25 cellular contexts compared by ENCODE assay signal in the genomic region with DNA sequence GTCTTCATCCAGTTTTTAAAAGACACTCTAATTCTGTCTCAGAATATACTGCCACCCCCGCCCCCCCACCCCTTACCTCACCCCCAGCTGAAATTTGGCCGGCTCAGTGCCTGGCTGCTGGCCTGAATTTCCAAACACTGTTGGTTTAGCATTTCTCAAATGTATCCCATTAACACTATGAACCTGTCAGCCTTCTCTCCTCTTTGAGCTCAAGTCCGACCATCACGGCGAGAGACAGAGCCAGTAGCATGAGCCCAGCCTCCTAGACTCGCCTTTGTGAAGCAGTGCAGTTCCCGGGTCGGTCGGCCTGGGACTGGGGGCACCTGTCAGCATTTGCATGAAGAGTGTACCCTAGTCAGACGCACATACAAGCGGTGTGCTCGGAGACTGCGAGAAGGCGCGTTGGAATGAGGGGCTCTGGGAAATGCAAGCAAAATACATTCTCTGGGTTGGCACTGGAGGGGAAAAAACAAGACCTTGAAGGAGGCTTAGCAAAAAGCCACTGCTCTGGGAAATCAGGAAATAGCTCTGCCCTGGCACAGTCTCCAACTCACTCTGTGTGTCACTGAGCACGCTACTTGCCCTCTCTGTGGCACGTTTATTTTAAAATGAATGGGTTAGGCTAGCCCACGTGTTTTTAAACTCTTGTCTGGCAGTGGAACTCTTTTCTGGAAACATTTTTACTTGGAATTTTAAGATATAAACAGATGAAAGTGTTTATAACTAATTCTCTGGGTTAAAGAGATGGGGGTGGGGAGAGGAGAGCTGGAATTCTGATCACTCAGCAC.
"Had no signal": no experiment of that assay in that cellular context is flagged by ENCODE, and none has a peak within 500 bp of the region (broad histone marks: within the 10 kb centered on the region; RNA-seq: fewer than 3 reads in every experiment).

No MANE protein-coding gene starts in this region.

- H3K36me3 ChIP-seq: ascending aorta, gastrocnemius medialis, heart left ventricle, upper lobe of right lung had no signal

- DNase-seq: activated CD4-positive, alpha-beta T cell treated with anti-CD3 and anti-CD28 coated beads, Interleukin-2, amount 10 ng/mL, durations not matched to agents 7 days and 5 days; activated CD4-positive, CD25-positive, alpha-beta regulatory T cell treated with anti-CD3 and anti-CD28 coated beads, Interleukin-2, amount 50 U/mL, for 72 hours; activated CD8-positive, alpha-beta memory T cell treated with anti-CD3 and anti-CD28 coated beads, Interleukin-2, amount 10 ng/mL, durations not matched to agents 7 days and 5 days; activated CD8-positive, alpha-beta T cell treated with anti-CD3 and anti-CD28 coated beads for 36 hours; activated gamma-delta T cell; activated T-cell treated with anti-CD3 and anti-CD28 coated beads for 4 hours; central memory CD4-positive, alpha-beta T cell; dermis blood vessel endothelial cell; effector CD8-positive, alpha-beta T cell; gastrocnemius medialis; heart left ventricle; left cardiac atrium; naive B cell; stimulated activated CD4-positive, alpha-beta T cell treated with anti-CD3 and anti-CD28 coated beads, Interleukin-2, amount 100 ng/mL, for 48 hours; stimulated activated CD8-positive, alpha-beta memory T cell treated with anti-CD3 and anti-CD28 coated beads, Interleukin-4, amount 100 ng/mL, for 48 hours; stimulated activated naive B cell treated with anti-CD40 and anti-IgM and Interleukin-4, amounts not matched to agents 10 μg/mL and 1 μg/mL and 100 μg/mL, for 72 hours; upper lobe of right lung had no signal

- H3K4me3 ChIP-seq: gastrocnemius medialis, heart left ventricle, upper lobe of right lung had no signal

- H3K4me3 Mint-ChIP-seq: activated CD4-positive, alpha-beta T cell treated with anti-CD3 and anti-CD28 coated beads, Interleukin-2, amount 10 ng/mL, durations not matched to agents 7 days and 5 days; activated CD8-positive, alpha-beta memory T cell treated with anti-CD3 and anti-CD28 coated beads, Interleukin-2, amount 10 ng/mL, durations not matched to agents 7 days and 5 days; activated CD8-positive, alpha-beta T cell treated with anti-CD3 and anti-CD28 coated beads for 36 hours; activated naive CD4-positive, alpha-beta T cell treated with anti-CD3 and anti-CD28 coated beads, Interleukin-2, amount 50 U/mL, for 24 hours; activated T-helper 1 cell treated with anti-CD3 and anti-CD28 coated beads, Interleukin-12 subunit alpha, Interleukin-12 subunit beta, Interleukin-2, Interleukin-4 antibody, amounts not matched to agents 30 ng/mL and 10 ng/mL and 1 ng/mL, durations not matched to agents 14 hours and 24 hours and 36 hours; memory B cell; stimulated activated naive B cell treated with anti-CD40 and anti-IgM and Interleukin-4, amounts not matched to agents 10 μg/mL and 1 μg/mL and 100 μg/mL, for 72 hours had no signal

- H3K27me3 ChIP-seq: ascending aorta, gastrocnemius medialis, heart left ventricle, upper lobe of right lung had no signal

- H3K36me3 Mint-ChIP-seq: activated CD8-positive, alpha-beta memory T cell treated with anti-CD3 and anti-CD28 coated beads, Interleukin-2, amount 10 ng/mL, durations not matched to agents 7 days and 5 days; activated naive CD4-positive, alpha-beta T cell treated with anti-CD3 and anti-CD28 coated beads, Interleukin-2, amount 50 U/mL, for 24 hours; memory B cell; stimulated activated naive B cell treated with anti-CD40 and anti-IgM and Interleukin-4, amounts not matched to agents 10 μg/mL and 1 μg/mL and 100 μg/mL, for 72 hours had no signal

- H3K27me3 Mint-ChIP-seq: activated CD4-positive, alpha-beta T cell treated with anti-CD3 and anti-CD28 coated beads, Interleukin-2, amount 10 ng/mL, durations not matched to agents 7 days and 5 days; activated CD8-positive, alpha-beta memory T cell treated with anti-CD3 and anti-CD28 coated beads, Interleukin-2, amount 10 ng/mL, durations not matched to agents 7 days and 5 days; activated CD8-positive, alpha-beta T cell treated with anti-CD3 and anti-CD28 coated beads for 36 hours; activated naive CD4-positive, alpha-beta T cell treated with anti-CD3 and anti-CD28 coated beads, Interleukin-2, amount 50 U/mL, for 24 hours; naive B cell; stimulated activated naive B cell treated with anti-CD40 and anti-IgM and Interleukin-4, amounts not matched to agents 10 μg/mL and 1 μg/mL and 100 μg/mL, for 72 hours had no signal

- H3K4me1 ChIP-seq: gastrocnemius medialis had no signal

- H3K9me3 Mint-ChIP-seq: activated CD4-positive, alpha-beta T cell treated with anti-CD3 and anti-CD28 coated beads, Interleukin-2, amount 10 ng/mL, durations not matched to agents 7 days and 5 days; activated CD8-positive, alpha-beta T cell treated with anti-CD3 and anti-CD28 coated beads for 36 hours; activated naive CD4-positive, alpha-beta T cell treated with anti-CD3 and anti-CD28 coated beads, Interleukin-2, amount 50 U/mL, for 24 hours; activated T-helper 1 cell treated with anti-CD3 and anti-CD28 coated beads, Interleukin-12 subunit alpha, Interleukin-12 subunit beta, Interleukin-2, Interleukin-4 antibody, amounts not matched to agents 30 ng/mL and 10 ng/mL and 1 ng/mL, durations not matched to agents 14 hours and 24 hours and 36 hours; naive B cell; stimulated activated naive B cell treated with anti-CD40 and anti-IgM and Interleukin-4, amounts not matched to agents 10 μg/mL and 1 μg/mL and 100 μg/mL, for 72 hours had no signal

- H3K27ac Mint-ChIP-seq: activated CD4-positive, alpha-beta T cell treated with anti-CD3 and anti-CD28 coated beads, Interleukin-2, amount 10 ng/mL, durations not matched to agents 7 days and 5 days; activated CD8-positive, alpha-beta memory T cell treated with anti-CD3 and anti-CD28 coated beads, Interleukin-2, amount 10 ng/mL, durations not matched to agents 7 days and 5 days; activated CD8-positive, alpha-beta T cell treated with anti-CD3 and anti-CD28 coated beads for 36 hours; activated naive CD4-positive, alpha-beta T cell treated with anti-CD3 and anti-CD28 coated beads, Interleukin-2, amount 50 U/mL, for 24 hours; activated T-helper 1 cell treated with anti-CD3 and anti-CD28 coated beads, Interleukin-12 subunit alpha, Interleukin-12 subunit beta, Interleukin-2, Interleukin-4 antibody, amounts not matched to agents 30 ng/mL and 10 ng/mL and 1 ng/mL, durations not matched to agents 14 hours and 24 hours and 36 hours; memory B cell; naive B cell; stimulated activated naive B cell treated with anti-CD40 and anti-IgM and Interleukin-4, amounts not matched to agents 10 μg/mL and 1 μg/mL and 100 μg/mL, for 72 hours had no signal

- H3K4me1 Mint-ChIP-seq: activated CD4-positive, alpha-beta T cell treated with anti-CD3 and anti-CD28 coated beads, Interleukin-2, amount 10 ng/mL, durations not matched to agents 7 days and 5 days; activated CD8-positive, alpha-beta memory T cell treated with anti-CD3 and anti-CD28 coated beads, Interleukin-2, amount 10 ng/mL, durations not matched to agents 7 days and 5 days; activated naive CD4-positive, alpha-beta T cell treated with anti-CD3 and anti-CD28 coated beads, Interleukin-2, amount 50 U/mL, for 24 hours; memory B cell; naive B cell; stimulated activated naive B cell treated with anti-CD40 and anti-IgM and Interleukin-4, amounts not matched to agents 10 μg/mL and 1 μg/mL and 100 μg/mL, for 72 hours had no signal

- ATAC-seq: activated CD8-positive, alpha-beta memory T cell treated with anti-CD3 and anti-CD28 coated beads, Interleukin-2, amount 10 ng/mL, durations not matched to agents 7 days and 5 days; activated CD8-positive, alpha-beta T cell treated with anti-CD3 and anti-CD28 coated beads for 36 hours; esophagus mucosa; gastrocnemius medialis; heart left ventricle; SK-N-SH treated with all-trans-retinoic acid at 6 μM for 48 hours; stimulated activated naive B cell treated with anti-CD40 and anti-IgM and Interleukin-4, amounts not matched to agents 10 μg/mL and 1 μg/mL and 100 μg/mL, for 72 hours; upper lobe of right lung had no signal

- H3K27ac ChIP-seq: ascending aorta, gastrocnemius medialis, heart left ventricle, parathyroid adenoma, upper lobe of right lung, VCaP had no signal

- H3K9me3 ChIP-seq: ascending aorta, gastrocnemius medialis, heart left ventricle, upper lobe of right lung had no signal
